ENCODE assay signal across 8 cellular contexts in genomic region chr17:79843917-79844815, GRCh38. TPM values are rescaled to one million over a fixed set of nuclear protein-coding genes. Genes with fewer than 3 reads are reported as not detected.
DNase-seq lines count a peak whose midpoint lies in the region; ATAC-seq and TF ChIP-seq lines count a peak whose summit lies in the region.

No MANE protein-coding gene starts in this region.

- peak overlapping the region; percentile 70 for H3K4me3 Mint-ChIP-seq in activated T-cell treated with anti-CD3 and anti-CD28 coated beads, Interleukin-2, amount 50 U/mL, for 24 hours

- H3K9me3 ChIP-seq in RWPE2 (ENCODE audit: severe bottlenecking) = no peaks in the 10 kb centered on the region
- H3K9me3 ChIP-seq in muscle layer of colon (ENCODE audit: low read length) = no peaks in the 10 kb centered on the region

- peak overlapping the region; percentile 25 for H3K4me3 ChIP-seq in RWPE2 (ENCODE audit: severe bottlenecking)
- H3K4me3 ChIP-seq in muscle layer of colon (ENCODE audit: low read depth in 1 of 2, low read length in 2 of 2) = peak overlapping the region; percentile 55 to 74

- H3K27ac Mint-ChIP-seq in activated T-cell treated with anti-CD3 and anti-CD28 coated beads, Interleukin-2, amount 50 U/mL, for 24 hours = no peak overlapping the region

- peaks cover 61% of the 10 kb centered on the region for H3K27me3 Mint-ChIP-seq in activated T-cell treated with anti-CD3 and anti-CD28 coated beads, Interleukin-2, amount 50 U/mL, for 24 hours

- H3K36me3 ChIP-seq in RWPE2 (ENCODE audit: low read depth) (no peaks in the 10 kb centered on the region), muscle layer of colon (ENCODE audit: insufficient read depth, low read length) (no peaks in the 10 kb centered on the region)

- H3K27ac ChIP-seq in RWPE2 (ENCODE audit: poor library complexity, severe bottlenecking) (no peak overlapping the region), epithelial cell of prostate (peak overlapping the region; percentile 16), muscle layer of colon (ENCODE audit: low read depth, low read length) (no peak overlapping the region)

- peak; percentile 33; the same call in 1 of the 3 replicates for ATAC-seq in RWPE2 (ENCODE audit: low read depth)
- ATAC-seq in GM19035 (IDR thresholded peaks at IDR 0.05; ENCODE audit: unreplicated experiment) = no peak
- no peak for ATAC-seq in HG02981 (IDR thresholded peaks at IDR 0.05; ENCODE audit: unreplicated experiment)

- TF ChIP-seq CTCF in RWPE2 (IDR thresholded peaks at IDR 0.05; ENCODE audit: poor library complexity, severe bottlenecking) = no peak

- H3K27me3 ChIP-seq in RWPE2 (ENCODE audit: insufficient read depth, poor library complexity, severe bottlenecking) = peaks cover 42% of the 10 kb centered on the region
- H3K27me3 ChIP-seq in muscle layer of colon (ENCODE audit: control insufficient read depth in 1 of 2, insufficient read depth in 2 of 2, low read length in 2 of 2) = peaks cover 32 to 45% of the 10 kb centered on the region in 2 donors

- H3K9me3 Mint-ChIP-seq in activated T-cell treated with anti-CD3 and anti-CD28 coated beads, Interleukin-2, amount 50 U/mL, for 24 hours = no peaks in the 10 kb centered on the region

- peaks cover 6% of the 10 kb centered on the region for H3K4me1 ChIP-seq in RWPE2 (ENCODE audit: insufficient read depth, poor library complexity, severe bottlenecking)
- peaks cover 35% of the 10 kb centered on the region for H3K4me1 ChIP-seq in muscle layer of colon (ENCODE audit: insufficient read depth, low read length)

- DNase-seq in activated T-cell treated with anti-CD3 and anti-CD28 coated beads, Interleukin-2, amount 50 U/mL, for 24 hours = no peak
- no peak for DNase-seq in activated T-cell treated with anti-CD3 and anti-CD28 coated beads, Interleukin-2, amount 50 U/mL, for 1 hour
- DNase-seq in RWPE2 (ENCODE audit: low spot score) = no peak
- DNase-seq in epithelial cell of prostate (ENCODE audit: low read depth, low spot score) = no peak
- no peak for DNase-seq in SK-N-DZ (ENCODE audit: low spot score)

- no peak overlapping the region for H3K9ac ChIP-seq in muscle layer of colon (ENCODE audit: low read length)

- no peaks in the 10 kb centered on the region for H3K36me3 Mint-ChIP-seq in activated T-cell treated with anti-CD3 and anti-CD28 coated beads, Interleukin-2, amount 50 U/mL, for 24 hours (ENCODE audit: low read depth)

- peaks cover 30% of the 10 kb centered on the region for H3K4me1 Mint-ChIP-seq in activated T-cell treated with anti-CD3 and anti-CD28 coated beads, Interleukin-2, amount 50 U/mL, for 24 hours (ENCODE audit: low read depth)

RNA-seq across cellular contexts. Expression of gene CBX4, which starts 4.9 kb away (rescaled TPM):
- 9.9 and 14.1 TPM in 2 replicates for polyA plus RNA-seq in SK-N-DZ (2014; cell fraction: cytosol; rRNA removed)
- polyA plus RNA-seq in SK-N-DZ (2014; cell fraction: nucleus; rRNA removed) = 25.6 and 26.8 TPM in 2 replicates

RNA-seq across cellular contexts. Expression of gene CBX8, which starts 47.3 kb away (rescaled TPM):
- polyA plus RNA-seq in SK-N-DZ (2014; cell fraction: cytosol; rRNA removed) = 16.5 and 24.6 TPM in 2 replicates
- 43.5 and 47.0 TPM in 2 replicates for polyA plus RNA-seq in SK-N-DZ (2014; cell fraction: nucleus; rRNA removed)
